In genomic region chr7:124152859-124153692, GRCh38 we compare ENCODE assay signal across 8 cellular contexts.
DNase-seq lines count a peak whose midpoint lies in the region; ATAC-seq and TF ChIP-seq lines count a peak whose summit lies in the region.
"Had no signal": no experiment of that assay in that cellular context is flagged by ENCODE, and none has a peak within 500 bp of the region (broad histone marks: within the 10 kb centered on the region; RNA-seq: fewer than 3 reads in every experiment).

No MANE protein-coding gene starts in this region.

- no peak overlapping the region for H3K4me3 ChIP-seq in OCI-LY7 (ENCODE audit: low read depth, low read length, poor library complexity, severe bottlenecking)

- no peaks in the 10 kb centered on the region for H3K4me1 ChIP-seq in OCI-LY7 (ENCODE audit: insufficient read depth, low read length, poor library complexity, severe bottlenecking)

- CTCF ChIA-PET in OCI-LY7 (lab: Charles Lee; ENCODE audit: unreplicated experiment), result no interaction called here

- intact Hi-C loops in OCI-LY7 (cut with micrococcal nuclease; ENCODE audit: unreplicated experiment), result loop anchor here (10.0 kb wide), 2 partner anchors 632 to 702 kb away; no protein-coding TSS in a partner anchor

- ATAC-seq in HG02798 (IDR thresholded peaks at IDR 0.05; ENCODE audit: poor library complexity, unreplicated experiment), result peak; percentile 63

- no peaks in the 10 kb centered on the region for H3K9me2 ChIP-seq in OCI-LY7 (ENCODE audit: insufficient read depth, low read length)

- no peaks in the 10 kb centered on the region for H4K20me1 ChIP-seq in OCI-LY7 (ENCODE audit: insufficient read depth, low read length)

- no peaks in the 10 kb centered on the region for H3K9me3 ChIP-seq in OCI-LY7 (ENCODE audit: low read length)

- no peak overlapping the region for H3K27ac ChIP-seq in OCI-LY7 (ENCODE audit: low read depth, low read length, poor library complexity, severe bottlenecking)

- peak; percentile 46 for TF ChIP-seq CTCF in GM12873 (IDR thresholded peaks at IDR 0.05; ENCODE audit: insufficient read depth, low read depth, low read length, missing control alignments)
- peak; percentile 60 for TF ChIP-seq CTCF in OCI-LY7 (conservative IDR thresholded peaks at IDR 0.05; ENCODE audit: low read length)

- POLR2A ChIA-PET in OCI-LY7 (lab: Charles Lee), result no interaction called here

- DNase-seq in OCI-LY7 (ENCODE audit: low spot score) (peak; percentile 9), foreskin melanocyte (peak; percentile 88), superior temporal gyrus (ENCODE audit: extremely low spot score) (peak; percentile 82)
- DNase-seq in central memory CD4-positive, alpha-beta T cell, result no peak
- DNase-seq in stimulated activated CD4-positive, alpha-beta T cell treated with anti-CD3 and anti-CD28 coated beads, Interleukin-2, amount 100 ng/mL, for 24 hours, result no peak
- DNase-seq: naive B cell had no signal

- BruUV-seq in OCI-LY7 (replicated peaks; lab: Mats Ljungman, UMichigan), result no TSS peak

- H3K36me3 ChIP-seq in OCI-LY7 (ENCODE audit: insufficient read depth, low read length), result no peaks in the 10 kb centered on the region

- no peak overlapping the region for H2AFZ ChIP-seq in OCI-LY7 (ENCODE audit: low read length)

- H3K4me2 ChIP-seq in OCI-LY7 (ENCODE audit: low read length), result no peak overlapping the region

- H3K79me2 ChIP-seq in OCI-LY7 (ENCODE audit: insufficient read depth, low read depth, low read length), result no peaks in the 10 kb centered on the region

Comparison
In these comparisons a context has a peak if more than half of its experiments do, and no peak if none do; other contexts are left out.
1. DNase-seq: peak in OCI-LY7 (single experiment), foreskin melanocyte (single experiment) and superior temporal gyrus (single experiment); none in central memory CD4-positive, alpha-beta T cell (single experiment) and stimulated activated CD4-positive, alpha-beta T cell treated with anti-CD3 and anti-CD28 coated beads, Interleukin-2, amount 100 ng/mL, for 24 hours (0 of 2).